In genomic region chr3:129428020-129428381, GRCh38 we compare ENCODE assay signal across 8 cellular contexts. TPM values are rescaled to one million over a fixed set of nuclear protein-coding genes. Genes with fewer than 3 reads are reported as not detected.
A peak's percentile ranks its signal among the peaks of the same experiment; 100 is the strongest.
DNase-seq lines count a peak whose midpoint lies in the region; ATAC-seq and TF ChIP-seq lines count a peak whose summit lies in the region.

No MANE protein-coding gene starts in this region.

- no peak for TF ChIP-seq POLR2A in GM18505 (IDR thresholded peaks at IDR 0.05; ENCODE audit: borderline replicate concordance, extremely low read depth, insufficient read depth, insufficient read length)

- no peak overlapping the region for H2BK120ac ChIP-seq in mesendoderm (ENCODE audit: low read depth, low read length)

- no peaks in the 10 kb centered on the region for H3K79me1 ChIP-seq in mesendoderm (ENCODE audit: low read length)

- no peak overlapping the region for H3K27ac Mint-ChIP-seq in activated T-cell treated with anti-CD3 and anti-CD28 coated beads, Interleukin-2, amount 50 U/mL, for 72 hours

- H4K5ac ChIP-seq in mesendoderm (ENCODE audit: low read length): no peak overlapping the region

- ATAC-seq in activated T-cell treated with anti-CD3 and anti-CD28 coated beads, Interleukin-2, amount 50 U/mL, for 72 hours (replicated peaks in 1 of 2): no peak
- no peak for ATAC-seq in GM18505 (IDR thresholded peaks at IDR 0.05; ENCODE audit: unreplicated experiment)
- ATAC-seq in activated CD4-positive, CD25-positive, alpha-beta regulatory T cell treated with anti-CD3 and anti-CD28 coated beads, Interleukin-2, amount 50 U/mL, for 24 hours: no peak

- peak overlapping the region; percentile 66 to 87 for H3K4me3 Mint-ChIP-seq in activated T-cell treated with anti-CD3 and anti-CD28 coated beads, Interleukin-2, amount 50 U/mL, for 72 hours

- H2BK5ac ChIP-seq in mesendoderm (ENCODE audit: low read length): no peak overlapping the region

- no peak overlapping the region for H3K27ac ChIP-seq in mesendoderm (ENCODE audit: low read depth, low read length)
- H3K27ac ChIP-seq in urinary bladder (ENCODE audit: low read depth): no peak overlapping the region

- no peak overlapping the region for H3K18ac ChIP-seq in mesendoderm (ENCODE audit: low read length)

- WGBS in mesendoderm (ENCODE audit: extremely low coverage, insufficient coverage, low lambda C conversion rate): no CpG with 5 or more reads among the region's 8 CpGs
- 11% methylated on average over 8 of the region's 8 CpGs for WGBS in urinary bladder

- peaks cover 0 to 4% of the 10 kb centered on the region in 2 donors for H3K9me3 Mint-ChIP-seq in activated T-cell treated with anti-CD3 and anti-CD28 coated beads, Interleukin-2, amount 50 U/mL, for 72 hours

- no peak overlapping the region for H2AK5ac ChIP-seq in mesendoderm (ENCODE audit: low read length)

- no peak for TF ChIP-seq CTCF in cardiac fibroblast (IDR thresholded peaks at IDR 0.05; ENCODE audit: low read depth, low read length)

- peak overlapping the region; percentile 55 to 58 for H3K4me3 ChIP-seq in cardiac fibroblast (replicated peaks in 1 of 2; ENCODE audit: low read depth in 2 of 2, low read length in 2 of 2)
- H3K4me3 ChIP-seq in mesendoderm (ENCODE audit: low read length): peak overlapping the region; percentile 53
- H3K4me3 ChIP-seq in urinary bladder (ENCODE audit: low read depth, low read length): peak overlapping the region; percentile 17

- H3K36me3 ChIP-seq in mesendoderm (ENCODE audit: control insufficient read depth, insufficient read depth, low read length) (peaks cover 8% of the 10 kb centered on the region), urinary bladder (ENCODE audit: insufficient read depth) (peaks cover 3% of the 10 kb centered on the region)

- H3K79me2 ChIP-seq in mesendoderm (ENCODE audit: control insufficient read depth, insufficient read depth, low read length): no peaks in the 10 kb centered on the region

- peaks cover 1% of the 10 kb centered on the region for H3K27me3 ChIP-seq in mesendoderm (ENCODE audit: insufficient read depth, low read length, poor library complexity)

- no peak overlapping the region for H2BK15ac ChIP-seq in mesendoderm (replicated peaks; ENCODE audit: low read depth)

- peak overlapping the region; percentile 74 for H3K9ac ChIP-seq in mesendoderm (ENCODE audit: low read length)

- H3K27me3 Mint-ChIP-seq in activated T-cell treated with anti-CD3 and anti-CD28 coated beads, Interleukin-2, amount 50 U/mL, for 72 hours (ENCODE audit: low read depth): peaks cover 9% of the 10 kb centered on the region

- no peak overlapping the region for H3K4ac ChIP-seq in mesendoderm (ENCODE audit: low read depth, low read length)

- H3K4me2 ChIP-seq in mesendoderm (ENCODE audit: low read length): peak overlapping the region; percentile 100

- peak overlapping the region; percentile 77 for H3K56ac ChIP-seq in mesendoderm (ENCODE audit: low read length)

- H4K8ac ChIP-seq in mesendoderm (ENCODE audit: low read depth, low read length): no peak overlapping the region

- peaks cover 55% of the 10 kb centered on the region for H3K4me1 Mint-ChIP-seq in activated T-cell treated with anti-CD3 and anti-CD28 coated beads, Interleukin-2, amount 50 U/mL, for 72 hours (ENCODE audit: low read depth)

- H3K4me1 ChIP-seq in mesendoderm (ENCODE audit: control insufficient read depth, low read depth, low read length) (peaks cover 2% of the 10 kb centered on the region), urinary bladder (ENCODE audit: insufficient read depth) (no peaks in the 10 kb centered on the region)

- DNase-seq in activated T-cell treated with anti-CD3 and anti-CD28 coated beads, Interleukin-2, amount 50 U/mL, for 72 hours: no peak
- no peak for DNase-seq in activated T-cell treated with anti-CD3 and anti-CD28 coated beads for 4 hours
- DNase-seq in cardiac fibroblast (ENCODE audit: low read depth in 2 of 2): no peak
- DNase-seq in mesendoderm: peak; percentile 34
- DNase-seq in NK-92 (lab: John Stamatoyannopoulos, UW; ENCODE audit: unreplicated experiment): no peak

- H3K36me3 Mint-ChIP-seq in activated T-cell treated with anti-CD3 and anti-CD28 coated beads, Interleukin-2, amount 50 U/mL, for 72 hours (ENCODE audit: insufficient read depth in 2 of 2): peaks cover 7 to 8% of the 10 kb centered on the region in 2 donors

- H3K23ac ChIP-seq in mesendoderm (ENCODE audit: low read length): no peak overlapping the region

RNA-seq across cellular contexts. Expression of gene EFCAB12, which starts 0.4 kb away (rescaled TPM):
- total RNA-seq in activated T-cell treated with anti-CD3 and anti-CD28 coated beads, Interleukin-2, amount 50 U/mL, for 72 hours: 1 to 10 TPM; 1.0 to 1.4 TPM
- polyA plus RNA-seq in mesendoderm (2013, experiment 1 of 2): 0.29 TPM
- polyA plus RNA-seq in mesendoderm (2013, experiment 2 of 2): 0.35 TPM
- total RNA-seq in urinary bladder: not detected
- polyA plus RNA-seq in urinary bladder: 0.10 TPM

RNA-seq across cellular contexts. Expression of gene MBD4, which starts 11.7 kb away (rescaled TPM):
- total RNA-seq in activated T-cell treated with anti-CD3 and anti-CD28 coated beads, Interleukin-2, amount 50 U/mL, for 72 hours: 10 to 100 TPM; 55.3 to 60.9 TPM
- 44.4 TPM for polyA plus RNA-seq in mesendoderm (2013, experiment 1 of 2)
- polyA plus RNA-seq in mesendoderm (2013, experiment 2 of 2): 43.9 TPM
- 27.7 TPM for total RNA-seq in urinary bladder
- 20.7 TPM for polyA plus RNA-seq in urinary bladder

RNA-seq across cellular contexts. Expression of gene IFT122, which starts 12.0 kb away (rescaled TPM):
- 10 to 100 TPM; 20.5 to 26.9 TPM for total RNA-seq in activated T-cell treated with anti-CD3 and anti-CD28 coated beads, Interleukin-2, amount 50 U/mL, for 72 hours
- polyA plus RNA-seq in mesendoderm (2013, experiment 1 of 2): 14.8 TPM
- 14.7 TPM for polyA plus RNA-seq in mesendoderm (2013, experiment 2 of 2)
- total RNA-seq in urinary bladder: 45.9 TPM
- polyA plus RNA-seq in urinary bladder: 14.1 TPM
